Comparison of ENCODE assay signal across 19 cellular contexts in the genomic region with DNA sequence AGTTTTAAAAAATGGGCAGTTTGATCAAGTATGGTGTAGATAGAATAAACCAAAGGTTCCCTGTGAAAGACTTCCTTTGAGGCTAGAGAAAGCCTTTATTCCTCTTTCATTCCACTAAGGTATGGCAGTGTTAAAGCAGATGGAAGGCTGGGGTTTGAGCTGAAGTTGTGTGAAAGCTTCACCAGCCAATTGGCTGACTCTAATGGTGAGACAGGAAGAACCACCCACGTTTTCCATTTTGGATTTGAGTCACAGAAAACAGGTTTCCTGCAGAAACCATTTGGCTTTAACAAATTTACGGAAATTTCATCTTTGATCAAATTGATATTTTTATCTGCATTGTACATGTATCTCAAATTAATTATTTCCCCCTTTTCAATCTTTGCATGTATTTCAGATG. TPM values are rescaled to one million over a fixed set of nuclear protein-coding genes. Genes with fewer than 3 reads are reported as not detected.
DNase-seq lines count a peak whose midpoint lies in the region; ATAC-seq lines count a peak whose summit lies in the region.
"Had no signal": no experiment of that assay in that cellular context is flagged by ENCODE, and none has a peak within 500 bp of the region (broad histone marks: within the 10 kb centered on the region; RNA-seq: fewer than 3 reads in every experiment).

No MANE protein-coding gene starts in this region.

- peaks cover 52% of the 10 kb centered on the region for H3K4me1 Mint-ChIP-seq in dendritic cell treated with granulocyte-macrophage colony-stimulating factor and Interleukin-4, amounts not matched to agents 40 ng/mL and 50 ng/mL, for 4 days (ENCODE audit: low read depth)
- H3K4me1 Mint-ChIP-seq in stimulated activated effector memory CD8-positive, alpha-beta T cell treated with anti-CD3 and anti-CD28 coated beads, Interleukin-12 subunit alpha, Interleukin-12 subunit beta, amount 100 ng/mL, for 72 hours: peaks cover 61% of the 10 kb centered on the region

- H3K27ac Mint-ChIP-seq in dendritic cell treated with granulocyte-macrophage colony-stimulating factor and Interleukin-4, amounts not matched to agents 40 ng/mL and 50 ng/mL, for 4 days: peak overlapping the region; percentile 86
- H3K27ac Mint-ChIP-seq in stimulated activated effector memory CD8-positive, alpha-beta T cell treated with anti-CD3 and anti-CD28 coated beads, Interleukin-12 subunit alpha, Interleukin-12 subunit beta, amount 100 ng/mL, for 72 hours: peak overlapping the region; percentile 43
- H3K27ac Mint-ChIP-seq: effector memory CD8-positive, alpha-beta T cell had no signal

- ATAC-seq in stimulated activated effector memory CD8-positive, alpha-beta T cell treated with anti-CD3 and anti-CD28 coated beads, Interleukin-12 subunit alpha, Interleukin-12 subunit beta, amount 100 ng/mL, for 72 hours: no peak
- ATAC-seq in left colon: no peak
- ATAC-seq: effector memory CD8-positive, alpha-beta T cell; left ventricle myocardium superior had no signal

- no peaks in the 10 kb centered on the region for H3K27me3 Mint-ChIP-seq in dendritic cell treated with granulocyte-macrophage colony-stimulating factor and Interleukin-4, amounts not matched to agents 40 ng/mL and 50 ng/mL, for 4 days
- H3K27me3 Mint-ChIP-seq: effector memory CD8-positive, alpha-beta T cell had no signal

- H3K36me3 Mint-ChIP-seq in dendritic cell treated with granulocyte-macrophage colony-stimulating factor and Interleukin-4, amounts not matched to agents 40 ng/mL and 50 ng/mL, for 4 days (ENCODE audit: low read depth): peaks cover 35% of the 10 kb centered on the region
- peaks cover 10% of the 10 kb centered on the region for H3K36me3 Mint-ChIP-seq in stimulated activated effector memory CD8-positive, alpha-beta T cell treated with anti-CD3 and anti-CD28 coated beads, Interleukin-12 subunit alpha, Interleukin-12 subunit beta, amount 100 ng/mL, for 72 hours

- peaks cover 21% of the 10 kb centered on the region for H3K9me3 Mint-ChIP-seq in dendritic cell treated with granulocyte-macrophage colony-stimulating factor and Interleukin-4, amounts not matched to agents 40 ng/mL and 50 ng/mL, for 4 days
- H3K9me3 Mint-ChIP-seq in stimulated activated effector memory CD8-positive, alpha-beta T cell treated with anti-CD3 and anti-CD28 coated beads, Interleukin-12 subunit alpha, Interleukin-12 subunit beta, amount 100 ng/mL, for 72 hours: peaks cover 12% of the 10 kb centered on the region
- H3K9me3 Mint-ChIP-seq: effector memory CD8-positive, alpha-beta T cell had no signal

- intact Hi-C loops in dendritic cell treated with granulocyte-macrophage colony-stimulating factor and Interleukin-4, amounts not matched to agents 40 ng/mL and 50 ng/mL, for 4 days (cut with micrococcal nuclease): loop anchor here (2.0 kb wide), 1 partner anchor 39 kb away; no protein-coding TSS in a partner anchor
- intact Hi-C loops in left colon (cut with DNase I, micrococcal nuclease): no loop called here

- H3K4me3 Mint-ChIP-seq in dendritic cell treated with granulocyte-macrophage colony-stimulating factor and Interleukin-4, amounts not matched to agents 40 ng/mL and 50 ng/mL, for 4 days: peak overlapping the region; percentile 2
- no peak overlapping the region for H3K4me3 Mint-ChIP-seq in stimulated activated effector memory CD8-positive, alpha-beta T cell treated with anti-CD3 and anti-CD28 coated beads, Interleukin-12 subunit alpha, Interleukin-12 subunit beta, amount 100 ng/mL, for 72 hours
- H3K4me3 Mint-ChIP-seq: effector memory CD8-positive, alpha-beta T cell had no signal

- peak; percentile 47 for DNase-seq in DMS 273 (lab: John Stamatoyannopoulos, UW; ENCODE audit: unreplicated experiment)
- DNase-seq in DMS 273 treated with DMSO at 0.1 percent for 48 hours (lab: John Stamatoyannopoulos, UW): no peak
- DNase-seq in NCI-H524 treated with DMSO at 0.1 percent for 48 hours (lab: John Stamatoyannopoulos, UW): peak; percentile 29
- no peak for DNase-seq in stimulated activated effector memory CD8-positive, alpha-beta T cell treated with anti-CD3 and anti-CD28 coated beads, Interleukin-12 subunit alpha, Interleukin-12 subunit beta, amount 100 ng/mL, for 72 hours (ENCODE audit: low spot score in 2 of 2)
- no peak for DNase-seq in left colon
- DNase-seq in NCI-H226: no peak
- DNase-seq in amniotic stem cell (lab: John Stamatoyannopoulos, UW): no peak
- DNase-seq: activated effector memory CD4-positive, alpha-beta T cell treated with anti-CD3 and anti-CD28 coated beads, Interleukin-2, amount 50 U/mL, for 16 hours; cerebellar nuclear complex; DMS153; effector memory CD8-positive, alpha-beta T cell; H7; left ventricle myocardium superior; NCI-H1930; SHP77; sigmoid colon; stimulated activated CD4-positive, alpha-beta T cell treated with anti-CD3 and anti-CD28 coated beads, Interleukin-2, amount 100 ng/mL, for 24 hours; T-helper 1 cell had no signal

RNA-seq across cellular contexts. Expression of a gene that starts 42.0 kb away (rescaled TPM):
- total RNA-seq in left colon: 10 to 100 TPM; 53.1 to 61.8 TPM

Comparison
In these comparisons a context has a peak if more than half of its experiments do, and no peak if none do; other contexts are left out.
1. DNase-seq: peak in DMS 273 (single experiment) and NCI-H524 treated with DMSO at 0.1 percent for 48 hours (single experiment); none in DMS 273 treated with DMSO at 0.1 percent for 48 hours (single experiment), stimulated activated effector memory CD8-positive, alpha-beta T cell treated with anti-CD3 and anti-CD28 coated beads, Interleukin-12 subunit alpha, Interleukin-12 subunit beta, amount 100 ng/mL, for 72 hours (0 of 2), left colon (0 of 2), NCI-H226 (single experiment) and amniotic stem cell (single experiment).